In genomic region chr6:118468682-118469465, GRCh38 we compare ENCODE assay signal across 13 cellular contexts.
DNase-seq lines count a peak whose midpoint lies in the region; ATAC-seq and TF ChIP-seq lines count a peak whose summit lies in the region.
"Had no signal": no experiment of that assay in that cellular context is flagged by ENCODE, and none has a peak within 500 bp of the region (broad histone marks: within the 10 kb centered on the region; RNA-seq: fewer than 3 reads in every experiment).

No MANE protein-coding gene starts in this region.

- POLR2A ChIA-PET in RWPE1 (lab: Yijun Ruan, JAX; ENCODE audit: low non-redundant PET): no interaction called here

- no peak for TF ChIP-seq CTCF in RWPE1 (conservative IDR thresholded peaks at IDR 0.05; ENCODE audit: low read depth)

- H3K36me3 Mint-ChIP-seq in T-helper 17 cell (ENCODE audit: low read depth): peaks cover 27% of the 10 kb centered on the region

- in situ Hi-C loops in KBM-7 (cut with MboI; ENCODE audit: low pct_unique_long_range_greater_than_20kb, low sequenced_read_pairs): no loop called here

- ATAC-seq in GM19395 (IDR thresholded peaks at IDR 0.05; ENCODE audit: unreplicated experiment) (no peak), T-helper 17 cell (no peak)

- H3K27ac ChIP-seq in RWPE1: no peak overlapping the region
- H3K27ac ChIP-seq: neural progenitor cell had no signal

- H3K4me1 Mint-ChIP-seq in T-helper 17 cell: peaks cover 4% of the 10 kb centered on the region
- H3K4me1 Mint-ChIP-seq: neural progenitor cell had no signal

- no peak overlapping the region for H3K27ac Mint-ChIP-seq in T-helper 17 cell
- H3K27ac Mint-ChIP-seq: neural progenitor cell; stimulated activated naive CD8-positive, alpha-beta T cell treated with anti-CD3 and anti-CD28 coated beads, Interleukin-15, Interleukin-2, amounts not matched to agents 100 ng/mL and 50 ng/mL, for 24 hours had no signal

- H3K9me3 ChIP-seq in T-helper 17 cell (ENCODE audit: control insufficient read depth, low read length, poor library complexity, severe bottlenecking): no peaks in the 10 kb centered on the region

- CTCF ChIA-PET in RWPE1 (lab: Yijun Ruan, JAX): no interaction called here

- H3K27me3 Mint-ChIP-seq in T-helper 17 cell: no peaks in the 10 kb centered on the region
- H3K27me3 Mint-ChIP-seq: brain; stimulated activated naive CD8-positive, alpha-beta T cell treated with anti-CD3 and anti-CD28 coated beads, Interleukin-15, Interleukin-2, amounts not matched to agents 100 ng/mL and 50 ng/mL, for 24 hours had no signal

- H3K4me3 Mint-ChIP-seq in T-helper 17 cell: no peak overlapping the region
- H3K4me3 Mint-ChIP-seq: brain; neural progenitor cell; stimulated activated naive CD8-positive, alpha-beta T cell treated with anti-CD3 and anti-CD28 coated beads, Interleukin-15, Interleukin-2, amounts not matched to agents 100 ng/mL and 50 ng/mL, for 24 hours had no signal

- peak; percentile 97 for DNase-seq in DMS153 (lab: John Stamatoyannopoulos, UW)
- DNase-seq in NCI-H128 (lab: John Stamatoyannopoulos, UW; ENCODE audit: unreplicated experiment): peak; percentile 43
- peak; percentile 4 for DNase-seq in RWPE1 (ENCODE audit: low spot score)
- DNase-seq in iris pigment epithelial cell (ENCODE audit: low read depth): peak; percentile 70
- DNase-seq in KBM-7: no peak
- no peak for DNase-seq in stimulated activated CD4-positive, alpha-beta T cell treated with anti-CD3 and anti-CD28 coated beads, Interleukin-2, amount 100 ng/mL, for 48 hours
- no peak for DNase-seq in T-helper 17 cell
- DNase-seq: kidney, T1000 had no signal

Comparison
In these comparisons a context has a peak if more than half of its experiments do, and no peak if none do; other contexts are left out.
1. DNase-seq: peak in DMS153 (single experiment), NCI-H128 (single experiment), RWPE1 (single experiment) and iris pigment epithelial cell (single experiment); none in KBM-7 (single experiment), stimulated activated CD4-positive, alpha-beta T cell treated with anti-CD3 and anti-CD28 coated beads, Interleukin-2, amount 100 ng/mL, for 48 hours (0 of 2) and T-helper 17 cell (0 of 3).